Comparison of ENCODE assay signal across 9 cellular contexts in the genomic region with DNA sequence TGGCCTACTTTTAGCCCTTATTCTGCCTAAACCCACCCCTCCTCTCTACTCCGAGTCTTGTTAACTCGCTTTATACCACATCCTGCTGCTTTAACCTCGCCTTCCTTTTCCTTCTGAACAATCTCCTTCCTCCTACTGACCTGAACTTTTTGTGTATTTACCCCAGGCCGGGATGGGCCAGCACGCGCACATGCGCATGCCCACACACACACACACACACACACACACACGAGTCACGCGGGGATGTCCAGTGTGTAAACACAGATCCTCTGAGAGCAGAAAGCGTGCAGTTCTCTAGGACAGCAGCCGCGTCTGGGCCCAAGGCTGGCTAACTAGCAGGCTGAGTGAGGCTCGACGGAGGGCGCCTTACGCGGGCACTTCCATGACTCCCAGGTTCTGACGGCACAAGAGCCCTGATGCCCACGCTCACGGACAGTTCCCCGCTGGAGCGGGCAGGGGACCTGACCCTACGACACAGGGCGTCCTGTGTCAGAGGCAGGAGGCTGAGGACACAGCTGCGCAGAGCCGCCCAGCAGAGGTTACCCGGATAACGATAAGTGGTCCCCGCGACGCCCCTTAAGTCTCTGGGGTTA. TPM values are rescaled to one million over a fixed set of nuclear protein-coding genes. Genes with fewer than 3 reads are reported as not detected.
DNase-seq lines count a peak whose midpoint lies in the region; ATAC-seq and TF ChIP-seq lines count a peak whose summit lies in the region.
"Had no signal": no experiment of that assay in that cellular context is flagged by ENCODE, and none has a peak within 500 bp of the region (broad histone marks: within the 10 kb centered on the region; RNA-seq: fewer than 3 reads in every experiment).

No MANE protein-coding gene starts in this region.

- H3K9me3 ChIP-seq in stomach, result peaks cover 0 to 17% (median 0%) of the 10 kb centered on the region in 4 donors

- peaks cover 14% of the 10 kb centered on the region for H3K36me3 Mint-ChIP-seq in activated CD4-positive, alpha-beta memory T cell treated with anti-CD3 and anti-CD28 coated beads for 36 hours

- 8 to 26% (median 21%) methylated on average over 12 to 32 of the region's 32 CpGs for WGBS in stomach, 5 donors

- peak overlapping the region; percentile 9 to 88 (median 69) for H3K27ac ChIP-seq in stomach

- peaks cover 54% of the 10 kb centered on the region for H3K4me1 Mint-ChIP-seq in activated CD4-positive, alpha-beta memory T cell treated with anti-CD3 and anti-CD28 coated beads for 36 hours (ENCODE audit: low read depth)

- peaks cover 18% of the 10 kb centered on the region for H3K9me3 Mint-ChIP-seq in activated CD4-positive, alpha-beta memory T cell treated with anti-CD3 and anti-CD28 coated beads for 36 hours

- intact Hi-C loops in activated CD4-positive, alpha-beta memory T cell treated with anti-CD3 and anti-CD28 coated beads for 36 hours (cut with micrococcal nuclease), result loop anchor here (1.0 to 5.0 kb wide), 3 partner anchors 9 to 272 kb away; no protein-coding TSS in a partner anchor
- intact Hi-C loops in stomach (cut with DNase I; ENCODE audit: low total_unique reads), result no loop called here

- TF ChIP-seq POLR2A in stomach (IDR thresholded peaks at IDR 0.05), result no peak

- no peak for TF ChIP-seq CTCF in stomach (IDR thresholded peaks at IDR 0.05)

- ATAC-seq in GM18511 (IDR thresholded peaks at IDR 0.05; ENCODE audit: unreplicated experiment), result peak; percentile 27
- ATAC-seq in HG03064 (IDR thresholded peaks at IDR 0.05; ENCODE audit: low read depth, unreplicated experiment), result peak; percentile 11

- peaks cover 9 to 52% (median 20%) of the 10 kb centered on the region in 3 donors for H3K27me3 ChIP-seq in stomach

- no peaks in the 10 kb centered on the region for H3K27me3 Mint-ChIP-seq in activated CD4-positive, alpha-beta memory T cell treated with anti-CD3 and anti-CD28 coated beads for 36 hours

- CTCF ChIA-PET in activated CD4-positive, alpha-beta memory T cell treated with anti-CD3 and anti-CD28 coated beads for 36 hours (lab: Charles Lee), result interaction anchor here (0.6 to 1.6 kb wide), 7 partner anchors 18 to 219 kb away, joined by 3 to 9 read pairs (median 3); no protein-coding TSS in a partner anchor

- POLR2A ChIA-PET in activated CD4-positive, alpha-beta memory T cell treated with anti-CD3 and anti-CD28 coated beads for 36 hours (lab: Charles Lee), result interaction anchor here (1.5 to 2.8 kb wide), 3 partner anchors 9 to 16 kb away, joined by 6 to 14 read pairs (median 12); no protein-coding TSS in a partner anchor

- H3K36me3 ChIP-seq in stomach, result no peaks in the 10 kb centered on the region

- peak overlapping the region; percentile 88 for H3K4me3 Mint-ChIP-seq in activated CD4-positive, alpha-beta memory T cell treated with anti-CD3 and anti-CD28 coated beads for 36 hours

- no peak for TF ChIP-seq EP300 in stomach (IDR thresholded peaks at IDR 0.05)

- H3K4me1 ChIP-seq in stomach, result peaks cover 0 to 34% (median 9%) of the 10 kb centered on the region in 4 donors

- peak overlapping the region; percentile 80 for H3K27ac Mint-ChIP-seq in activated CD4-positive, alpha-beta memory T cell treated with anti-CD3 and anti-CD28 coated beads for 36 hours

- H3K4me3 ChIP-seq in iPS-11a (ENCODE audit: low read depth, low read length) (peak overlapping the region; percentile 35), stomach (peak overlapping the region; percentile 39 to 59 (median 52))

- peak; percentile 61 for DNase-seq in activated CD4-positive, alpha-beta memory T cell treated with anti-CD3 and anti-CD28 coated beads for 36 hours
- DNase-seq in stomach (no peak), hippocampal formation (lab: John Stamatoyannopoulos, UW) (no peak), NCI-H345 (lab: John Stamatoyannopoulos, UW) (no peak), cerebellar cortex (ENCODE audit: low spot score) (no peak)

RNA-seq across cellular contexts. Expression of a gene that starts 0.6 kb away (rescaled TPM):
- total RNA-seq in activated CD4-positive, alpha-beta memory T cell treated with anti-CD3 and anti-CD28 coated beads for 36 hours, result 10 to 100 TPM; 20.7 to 22.4 TPM
- total RNA-seq in stomach, result 10 to 100 TPM in 2 of 5 donors, 1 to 10 TPM in 2, not detected in 1; 5.1 to 29.8 (median 13.2) TPM
- polyA plus RNA-seq in stomach, result 1 to 10 TPM in 2 of 3 donors, under 1 TPM in 1; 0.90 to 3.4 (median 2.9) TPM
- total RNA-seq: bronchial epithelial cell had no signal

RNA-seq across cellular contexts. Expression of a gene that starts 56.4 kb away (rescaled TPM):
- under 1 TPM; 0.29 to 0.31 TPM for total RNA-seq in activated CD4-positive, alpha-beta memory T cell treated with anti-CD3 and anti-CD28 coated beads for 36 hours
- total RNA-seq in stomach, result 10 to 100 TPM in 2 of 5 donors, 1 to 10 TPM in 3; 5.8 to 56.2 (median 9.0) TPM
- polyA plus RNA-seq in stomach, result 10 to 100 TPM in 1 of 3 donors, 1 to 10 TPM in 2; 2.9 to 16.6 (median 3.3) TPM

Comparison
In these comparisons a context has a peak if more than half of its experiments do, and no peak if none do; other contexts are left out.
1. RNA of a gene that starts 56.4 kb away (total RNA-seq): 5.8 to 56.2 TPM in stomach; 0.29 to 0.31 TPM in activated CD4-positive, alpha-beta memory T cell treated with anti-CD3 and anti-CD28 coated beads for 36 hours; every median in the first group is over 4 times any median in the second.